1 cellular context compared by ENCODE assay signal in genomic region chr2:135965756-135966155, GRCh38.
TF ChIP-seq lines count a peak whose summit lies in the region.

No MANE protein-coding gene starts in this region.

TF ChIP-seq in GM23338, 12 proteins besides CTCF, POLR2A, EP300 and RAD21 (continued from another document):
- TF ChIP-seq ZNF462 (CRISPR knock-in tag; IDR thresholded peaks at IDR 0.05): no peak
